ENCODE assay signal across 23 cellular contexts in the genomic region with DNA sequence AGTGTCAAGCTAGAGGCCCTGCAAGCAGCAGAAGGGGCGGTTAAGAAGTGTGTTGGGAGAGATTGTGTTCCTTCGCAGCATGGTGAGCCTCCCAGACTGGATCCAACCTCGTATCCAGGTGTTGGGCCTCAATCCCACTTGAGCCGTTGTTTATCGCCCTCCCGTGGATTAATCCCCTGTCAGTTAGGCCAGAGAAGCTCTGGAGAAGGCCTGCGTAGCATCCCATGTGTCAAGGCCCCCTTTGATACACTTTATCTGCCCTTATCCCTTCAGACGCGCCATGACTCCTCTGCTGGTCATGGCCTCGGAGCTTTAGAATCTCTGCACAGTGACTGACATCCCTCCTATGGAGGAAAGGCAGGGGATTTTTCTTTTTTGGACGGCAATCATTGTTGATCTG.
"Had no signal": no experiment of that assay in that cellular context is flagged by ENCODE, and none has a peak within 500 bp of the region (broad histone marks: within the 10 kb centered on the region; RNA-seq: fewer than 3 reads in every experiment).

No MANE protein-coding gene starts in this region.

- H3K4me1 ChIP-seq: breast epithelium, esophagus squamous epithelium, gastrocnemius medialis, vagina had no signal

- H3K9me3 ChIP-seq: thoracic aorta, vagina had no signal

- DNase-seq: activated CD4-positive, alpha-beta memory T cell treated with anti-CD3 and anti-CD28 coated beads for 36 hours; activated CD4-positive, alpha-beta T cell treated with anti-CD3 and anti-CD28 coated beads for 4 hours; activated CD4-positive, CD25-positive, alpha-beta regulatory T cell; activated naive CD4-positive, alpha-beta T cell treated with anti-CD3 and anti-CD28 coated beads for 36 hours; activated naive CD8-positive, alpha-beta T cell treated with anti-CD3 and anti-CD28 coated beads, Interleukin-2, amount 10 ng/mL, durations not matched to agents 7 days and 5 days; activated T-cell treated with anti-CD3 and anti-CD28 coated beads, Interleukin-2, amount 50 U/mL, for 48 hours; amniotic stem cell; esophagus squamous epithelium; gastrocnemius medialis; hypothalamus; left colon; posterior cingulate gyrus; retina; stimulated activated CD4-positive, alpha-beta T cell treated with anti-CD3 and anti-CD28 coated beads, Interleukin-2, amount 100 ng/mL, for 48 hours; stimulated activated CD8-positive, alpha-beta memory T cell treated with anti-CD3 and anti-CD28 coated beads, Interleukin-4, amount 100 ng/mL, for 48 hours; stimulated activated naive B cell treated with anti-CD40 and anti-IgM and Interleukin-4, amounts not matched to agents 10 μg/mL and 1 μg/mL and 100 μg/mL, for 72 hours had no signal

- H3K4me3 Mint-ChIP-seq: activated CD4-positive, alpha-beta memory T cell treated with anti-CD3 and anti-CD28 coated beads for 36 hours; activated naive CD4-positive, alpha-beta T cell treated with anti-CD3 and anti-CD28 coated beads for 36 hours; activated naive CD8-positive, alpha-beta T cell treated with anti-CD3 and anti-CD28 coated beads, Interleukin-2, amount 10 ng/mL, durations not matched to agents 7 days and 5 days; central memory CD8-positive, alpha-beta T cell; memory B cell; nephron; stimulated activated naive B cell treated with anti-CD40 and anti-IgM and Interleukin-4, amounts not matched to agents 10 μg/mL and 1 μg/mL and 100 μg/mL, for 72 hours; type B pancreatic cell had no signal

- H3K4me3 ChIP-seq: breast epithelium, esophagus squamous epithelium, gastrocnemius medialis, thoracic aorta, vagina had no signal

- H3K27ac ChIP-seq: breast epithelium, esophagus squamous epithelium, gastrocnemius medialis, thoracic aorta, vagina had no signal

- H3K36me3 ChIP-seq: breast epithelium, esophagus squamous epithelium, gastrocnemius medialis, thoracic aorta, vagina had no signal

- H3K27me3 ChIP-seq: breast epithelium, esophagus squamous epithelium, gastrocnemius medialis, vagina had no signal

- H3K27me3 Mint-ChIP-seq: activated naive CD8-positive, alpha-beta T cell treated with anti-CD3 and anti-CD28 coated beads, Interleukin-2, amount 10 ng/mL, durations not matched to agents 7 days and 5 days; memory B cell; type B pancreatic cell had no signal

- H3K9me3 Mint-ChIP-seq: central memory CD8-positive, alpha-beta T cell had no signal

- ATAC-seq: gastrocnemius medialis; left colon; stimulated activated naive B cell treated with anti-CD40 and anti-IgM and Interleukin-4, amounts not matched to agents 10 μg/mL and 1 μg/mL and 100 μg/mL, for 72 hours had no signal

- H3K4me1 Mint-ChIP-seq: activated naive CD8-positive, alpha-beta T cell treated with anti-CD3 and anti-CD28 coated beads, Interleukin-2, amount 10 ng/mL, durations not matched to agents 7 days and 5 days; central memory CD8-positive, alpha-beta T cell; memory B cell; nephron; stimulated activated naive B cell treated with anti-CD40 and anti-IgM and Interleukin-4, amounts not matched to agents 10 μg/mL and 1 μg/mL and 100 μg/mL, for 72 hours had no signal

- H3K27ac Mint-ChIP-seq: activated CD4-positive, alpha-beta memory T cell treated with anti-CD3 and anti-CD28 coated beads for 36 hours; activated naive CD4-positive, alpha-beta T cell treated with anti-CD3 and anti-CD28 coated beads for 36 hours; activated naive CD8-positive, alpha-beta T cell treated with anti-CD3 and anti-CD28 coated beads, Interleukin-2, amount 10 ng/mL, durations not matched to agents 7 days and 5 days; memory B cell; nephron; stimulated activated naive B cell treated with anti-CD40 and anti-IgM and Interleukin-4, amounts not matched to agents 10 μg/mL and 1 μg/mL and 100 μg/mL, for 72 hours; type B pancreatic cell had no signal

- H3K36me3 Mint-ChIP-seq: activated naive CD8-positive, alpha-beta T cell treated with anti-CD3 and anti-CD28 coated beads, Interleukin-2, amount 10 ng/mL, durations not matched to agents 7 days and 5 days; memory B cell had no signal
